ENCODE assay signal across 8 cellular contexts in the genomic region with DNA sequence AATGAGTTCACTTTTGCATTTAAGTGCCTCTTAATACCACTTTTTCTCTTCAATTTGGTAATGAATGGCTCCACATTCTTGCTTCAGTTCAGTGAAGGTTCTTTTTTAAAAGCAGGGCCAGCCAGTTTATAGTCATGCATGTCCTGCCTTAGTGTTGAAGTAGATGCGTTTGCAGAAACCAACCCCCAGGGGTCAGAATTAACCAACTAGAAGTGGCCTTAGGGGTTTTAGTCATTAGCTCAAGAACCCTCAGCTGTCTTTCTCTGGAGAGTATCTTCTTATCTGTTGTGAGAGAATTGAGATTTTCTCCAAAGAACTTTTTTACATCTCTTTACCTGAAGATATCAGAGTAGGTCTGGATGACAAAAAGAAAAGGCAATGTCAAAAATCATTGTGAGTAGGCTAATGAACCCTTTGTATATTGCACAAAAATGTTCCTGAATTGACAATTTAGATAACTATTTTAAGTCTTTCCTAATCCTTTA.
DNase-seq lines count a peak whose midpoint lies in the region; ATAC-seq and TF ChIP-seq lines count a peak whose summit lies in the region.

No MANE protein-coding gene starts in this region.

- H2BK15ac ChIP-seq in neuronal stem cell (ENCODE audit: low read length): no peak overlapping the region

- peak; percentile 61 for ATAC-seq in activated CD8-positive, alpha-beta memory T cell treated with anti-CD3 and anti-CD28 coated beads, Interleukin-2, amount 10 ng/mL, durations not matched to agents 7 days and 5 days
- ATAC-seq in HG02981 (IDR thresholded peaks at IDR 0.05; ENCODE audit: unreplicated experiment): peak; percentile 64

- H4K8ac ChIP-seq in neuronal stem cell (ENCODE audit: low read depth, low read length): no peak overlapping the region

- DNase-seq in activated CD8-positive, alpha-beta memory T cell treated with anti-CD3 and anti-CD28 coated beads, Interleukin-2, amount 10 ng/mL, durations not matched to agents 7 days and 5 days: peak; percentile 49
- no peak for DNase-seq in activated CD8-positive, alpha-beta memory T cell treated with anti-CD3 and anti-CD28 coated beads for 24 hours
- DNase-seq in NCI-H345 treated with DMSO at 0.1 percent for 48 hours (lab: John Stamatoyannopoulos, UW; ENCODE audit: unreplicated experiment) (peak; percentile 21), foreskin fibroblast (peak; percentile 59 to 85), neuronal stem cell (ENCODE audit: low spot score) (peak; percentile 66)
- peak; percentile 41 for DNase-seq in activated CD4-positive, alpha-beta T cell treated with anti-CD3 and anti-CD28 coated beads for 48 hours
- DNase-seq in activated T-helper 2 cell treated with anti-CD3 and anti-CD28 coated beads, Interferon-gamma antibody, Interleukin-2, Interleukin-4, amounts not matched to agents 10 μg/mL and 5 μg/mL and 100 μg/mL, durations not matched to agents 14 hours and 24 hours and 36 hours (ENCODE audit: low spot score): no peak

- H3K4ac ChIP-seq in neuronal stem cell (ENCODE audit: low read length): no peak overlapping the region

- H3K27me3 Mint-ChIP-seq in activated CD8-positive, alpha-beta memory T cell treated with anti-CD3 and anti-CD28 coated beads, Interleukin-2, amount 10 ng/mL, durations not matched to agents 7 days and 5 days: peaks cover 9% of the 10 kb centered on the region
- peaks cover 18% of the 10 kb centered on the region for H3K27me3 Mint-ChIP-seq in activated T-helper 2 cell treated with anti-CD3 and anti-CD28 coated beads, Interferon-gamma antibody, Interleukin-2, Interleukin-4, amounts not matched to agents 10 μg/mL and 5 μg/mL and 100 μg/mL, durations not matched to agents 14 hours and 24 hours and 36 hours (ENCODE audit: low read depth)

- H2AK5ac ChIP-seq in neuronal stem cell (ENCODE audit: low read depth, low read length): no peak overlapping the region

- H3K4me3 ChIP-seq in foreskin fibroblast (ENCODE audit: low read depth in 1 of 2, low read length in 2 of 2) (no peak overlapping the region), neuronal stem cell (ENCODE audit: low read length in 2 of 2) (no peak overlapping the region)

- intact Hi-C loops in activated T-helper 2 cell treated with anti-CD3 and anti-CD28 coated beads, Interferon-gamma antibody, Interleukin-2, Interleukin-4, amounts not matched to agents 10 μg/mL and 5 μg/mL and 100 μg/mL, durations not matched to agents 14 hours and 24 hours and 36 hours (cut with micrococcal nuclease): loop anchor here (1.0 kb wide), 1 partner anchor 203 kb away; no protein-coding TSS in a partner anchor

- no peaks in the 10 kb centered on the region for H3K36me3 ChIP-seq in neuronal stem cell (replicated peaks in 1 of 2; ENCODE audit: control insufficient read depth in 2 of 2, insufficient read depth in 2 of 2, low read length in 2 of 2)

- H3K79me1 ChIP-seq in neuronal stem cell (ENCODE audit: low read depth, low read length): no peaks in the 10 kb centered on the region

- H3K27me3 ChIP-seq in neuronal stem cell (ENCODE audit: control insufficient read depth in 3 of 3, insufficient read depth in 3 of 3, low read depth in 1 of 3, low read length in 3 of 3): no peaks in the 10 kb centered on the region

- H2AFZ ChIP-seq in neuronal stem cell (ENCODE audit: low read length): no peak overlapping the region

- H3K9me3 Mint-ChIP-seq in activated CD8-positive, alpha-beta memory T cell treated with anti-CD3 and anti-CD28 coated beads, Interleukin-2, amount 10 ng/mL, durations not matched to agents 7 days and 5 days (ENCODE audit: low read depth): no peaks in the 10 kb centered on the region
- no peaks in the 10 kb centered on the region for H3K9me3 Mint-ChIP-seq in activated T-helper 2 cell treated with anti-CD3 and anti-CD28 coated beads, Interferon-gamma antibody, Interleukin-2, Interleukin-4, amounts not matched to agents 10 μg/mL and 5 μg/mL and 100 μg/mL, durations not matched to agents 14 hours and 24 hours and 36 hours

- H3K27ac ChIP-seq in neuronal stem cell (replicated peaks; ENCODE audit: low read length): no peak overlapping the region

- H3K9me3 ChIP-seq in neuronal stem cell (replicated peaks in 1 of 2; ENCODE audit: control insufficient read depth in 2 of 2, insufficient read depth in 1 of 2, low read depth in 1 of 2, low read length in 2 of 2): no peaks in the 10 kb centered on the region

- H3K23ac ChIP-seq in neuronal stem cell (ENCODE audit: low read depth, low read length, poor library complexity): no peak overlapping the region

- H2BK120ac ChIP-seq in neuronal stem cell (ENCODE audit: low read depth, low read length): no peak overlapping the region

- no peak overlapping the region for H2BK12ac ChIP-seq in neuronal stem cell (ENCODE audit: low read length)

- H3K36me3 Mint-ChIP-seq in activated CD8-positive, alpha-beta memory T cell treated with anti-CD3 and anti-CD28 coated beads, Interleukin-2, amount 10 ng/mL, durations not matched to agents 7 days and 5 days: no peaks in the 10 kb centered on the region
- no peaks in the 10 kb centered on the region for H3K36me3 Mint-ChIP-seq in activated T-helper 2 cell treated with anti-CD3 and anti-CD28 coated beads, Interferon-gamma antibody, Interleukin-2, Interleukin-4, amounts not matched to agents 10 μg/mL and 5 μg/mL and 100 μg/mL, durations not matched to agents 14 hours and 24 hours and 36 hours (ENCODE audit: low read depth)

- H4K91ac ChIP-seq in neuronal stem cell (ENCODE audit: low read depth, low read length, poor library complexity): no peak overlapping the region

- H3K4me1 Mint-ChIP-seq in activated CD8-positive, alpha-beta memory T cell treated with anti-CD3 and anti-CD28 coated beads, Interleukin-2, amount 10 ng/mL, durations not matched to agents 7 days and 5 days: no peaks in the 10 kb centered on the region
- no peaks in the 10 kb centered on the region for H3K4me1 Mint-ChIP-seq in activated T-helper 2 cell treated with anti-CD3 and anti-CD28 coated beads, Interferon-gamma antibody, Interleukin-2, Interleukin-4, amounts not matched to agents 10 μg/mL and 5 μg/mL and 100 μg/mL, durations not matched to agents 14 hours and 24 hours and 36 hours (ENCODE audit: low read depth)

- H3K14ac ChIP-seq in neuronal stem cell (ENCODE audit: low read length): no peak overlapping the region

- H3K4me3 Mint-ChIP-seq in activated CD8-positive, alpha-beta memory T cell treated with anti-CD3 and anti-CD28 coated beads, Interleukin-2, amount 10 ng/mL, durations not matched to agents 7 days and 5 days: no peak overlapping the region
- H3K4me3 Mint-ChIP-seq in activated T-helper 2 cell treated with anti-CD3 and anti-CD28 coated beads, Interferon-gamma antibody, Interleukin-2, Interleukin-4, amounts not matched to agents 10 μg/mL and 5 μg/mL and 100 μg/mL, durations not matched to agents 14 hours and 24 hours and 36 hours (ENCODE audit: low read depth): no peak overlapping the region

- H3K9ac ChIP-seq in neuronal stem cell (ENCODE audit: low read depth, low read length, poor library complexity): no peak overlapping the region

- H3K4me2 ChIP-seq in neuronal stem cell (ENCODE audit: insufficient read depth, low read length, poor library complexity, severe bottlenecking): no peak overlapping the region

- TF ChIP-seq CTCF in foreskin fibroblast (IDR thresholded peaks at IDR 0.05; ENCODE audit: low read depth, low read length): peak; percentile 76

- no peaks in the 10 kb centered on the region for H3K4me1 ChIP-seq in neuronal stem cell (ENCODE audit: control insufficient read depth in 2 of 2, insufficient read depth in 1 of 2, low read depth in 1 of 2, low read length in 2 of 2)

- no peak overlapping the region for H2BK5ac ChIP-seq in neuronal stem cell (ENCODE audit: low read length)

- no peak overlapping the region for H3K27ac Mint-ChIP-seq in activated CD8-positive, alpha-beta memory T cell treated with anti-CD3 and anti-CD28 coated beads, Interleukin-2, amount 10 ng/mL, durations not matched to agents 7 days and 5 days
- no peak overlapping the region for H3K27ac Mint-ChIP-seq in activated T-helper 2 cell treated with anti-CD3 and anti-CD28 coated beads, Interferon-gamma antibody, Interleukin-2, Interleukin-4, amounts not matched to agents 10 μg/mL and 5 μg/mL and 100 μg/mL, durations not matched to agents 14 hours and 24 hours and 36 hours

- no CpG with 5 or more reads among the region's 1 CpG for WGBS in neuronal stem cell (ENCODE audit: extremely low coverage in 2 of 2, insufficient read length in 2 of 2, insufficient replicate concordance in 1 of 2), 2 donors

- CTCF ChIA-PET in activated CD8-positive, alpha-beta memory T cell treated with anti-CD3 and anti-CD28 coated beads, Interleukin-2, amount 10 ng/mL, durations not matched to agents 7 days and 5 days (lab: Charles Lee): interaction anchor here (0.6 to 3.0 kb wide), 3 partner anchors 22 to 235 kb away, joined by 3 to 41 read pairs (median 3); no protein-coding TSS in a partner anchor

- no peak overlapping the region for H3K18ac ChIP-seq in neuronal stem cell (ENCODE audit: low read length)

Comparison
In these comparisons a context has a peak if more than half of its experiments do, and no peak if none do; other contexts are left out.
1. DNase-seq: peak in activated CD8-positive, alpha-beta memory T cell treated with anti-CD3 and anti-CD28 coated beads, Interleukin-2, amount 10 ng/mL, durations not matched to agents 7 days and 5 days (single experiment), NCI-H345 treated with DMSO at 0.1 percent for 48 hours (single experiment), activated CD4-positive, alpha-beta T cell treated with anti-CD3 and anti-CD28 coated beads for 48 hours (single experiment), foreskin fibroblast (2 of 2) and neuronal stem cell (single experiment); none in activated CD8-positive, alpha-beta memory T cell treated with anti-CD3 and anti-CD28 coated beads for 24 hours (single experiment) and activated T-helper 2 cell treated with anti-CD3 and anti-CD28 coated beads, Interferon-gamma antibody, Interleukin-2, Interleukin-4, amounts not matched to agents 10 μg/mL and 5 μg/mL and 100 μg/mL, durations not matched to agents 14 hours and 24 hours and 36 hours (single experiment).